Comparison of ENCODE assay signal across 16 cellular contexts in genomic region chr19:56106397-56106849, GRCh38. TPM values are rescaled to one million over a fixed set of nuclear protein-coding genes. Genes with fewer than 3 reads are reported as not detected.
DNase-seq lines count a peak whose midpoint lies in the region; ATAC-seq and TF ChIP-seq lines count a peak whose summit lies in the region.
"Had no signal": no experiment of that assay in that cellular context is flagged by ENCODE, and none has a peak within 500 bp of the region (broad histone marks: within the 10 kb centered on the region; RNA-seq: fewer than 3 reads in every experiment).

No MANE protein-coding gene starts in this region.

- H3K9me3 Mint-ChIP-seq in activated T-cell treated with anti-CD3 and anti-CD28 coated beads, Interleukin-2, amount 50 U/mL, for 72 hours = no peaks in the 10 kb centered on the region

- H3K4me3 Mint-ChIP-seq in activated T-cell treated with anti-CD3 and anti-CD28 coated beads, Interleukin-2, amount 50 U/mL, for 72 hours = peak overlapping the region; percentile 30 to 69

- peak overlapping the region; percentile 65 for H3K9ac ChIP-seq in mucosa of stomach (ENCODE audit: low read length)

- DNase-seq in activated T-cell treated with anti-CD3 and anti-CD28 coated beads, Interleukin-2, amount 50 U/mL, for 72 hours = no peak
- no peak for DNase-seq in activated T-cell treated with anti-CD3 and anti-CD28 coated beads, Interleukin-2, amount 50 U/mL, for 48 hours
- DNase-seq in caudate nucleus (lab: John Stamatoyannopoulos, UW) = peak in 1 of 61 donors; percentile 62
- DNase-seq in thyroid gland = no peak
- DNase-seq in uterus = no peak
- no peak for DNase-seq in NCI-H524 treated with DMSO at 0.1 percent for 48 hours (lab: John Stamatoyannopoulos, UW)
- DNase-seq: activated CD4-positive, alpha-beta T cell treated with anti-CD3 and anti-CD28 coated beads for 1 hour; central memory CD4-positive, alpha-beta T cell; NCI-H1092; NCI-H446 treated with DMSO at 0.1 percent for 48 hours had no signal

- no peaks in the 10 kb centered on the region for H3K27me3 ChIP-seq in mucosa of stomach (ENCODE audit: control insufficient read depth, insufficient read depth, low read length)
- H3K27me3 ChIP-seq in thyroid gland = no peaks in the 10 kb centered on the region
- H3K27me3 ChIP-seq in uterus = no peaks in the 10 kb centered on the region
- H3K27me3 ChIP-seq: suprapubic skin had no signal

- no peaks in the 10 kb centered on the region for H3K9me3 ChIP-seq in mucosa of stomach (ENCODE audit: control insufficient read depth, low read length)
- no peaks in the 10 kb centered on the region for H3K9me3 ChIP-seq in thyroid gland
- no peaks in the 10 kb centered on the region for H3K9me3 ChIP-seq in uterus
- H3K9me3 ChIP-seq: suprapubic skin had no signal

- TF ChIP-seq POLR2A in thyroid gland (IDR thresholded peaks at IDR 0.05) = no peak
- peak in 1 of 2 donors; percentile 39 for TF ChIP-seq POLR2A in uterus (IDR thresholded peaks at IDR 0.05)

- peaks cover 1 to 8% of the 10 kb centered on the region in 2 donors for H3K36me3 Mint-ChIP-seq in activated T-cell treated with anti-CD3 and anti-CD28 coated beads, Interleukin-2, amount 50 U/mL, for 72 hours (ENCODE audit: insufficient read depth in 2 of 2)

- H3K4me1 ChIP-seq in mucosa of stomach (ENCODE audit: control insufficient read depth, insufficient read depth, low read length) = peaks cover 50% of the 10 kb centered on the region
- peaks cover 46 to 69% of the 10 kb centered on the region in 2 donors for H3K4me1 ChIP-seq in thyroid gland
- H3K4me1 ChIP-seq in uterus = peaks cover 0 to 20% of the 10 kb centered on the region in 2 donors

- WGBS in thyroid gland, 2 donors = 91 to 93% methylated on average over 13 to 21 of the region's 27 CpGs

- H3K4me1 Mint-ChIP-seq in activated T-cell treated with anti-CD3 and anti-CD28 coated beads, Interleukin-2, amount 50 U/mL, for 72 hours (ENCODE audit: low read depth) = peaks cover 55% of the 10 kb centered on the region

- H3K36me3 ChIP-seq in mucosa of stomach (ENCODE audit: control insufficient read depth, insufficient read depth, low read length) = no peaks in the 10 kb centered on the region
- H3K36me3 ChIP-seq in thyroid gland = peaks cover 8 to 9% of the 10 kb centered on the region in 2 donors
- no peaks in the 10 kb centered on the region for H3K36me3 ChIP-seq in uterus

- H3K27ac Mint-ChIP-seq in activated T-cell treated with anti-CD3 and anti-CD28 coated beads, Interleukin-2, amount 50 U/mL, for 72 hours = no peak overlapping the region

- intact Hi-C loops in thyroid gland (cut with DNase I) = no loop called here
- intact Hi-C loops in uterus (cut with DNase I; ENCODE audit: low total_unique reads) = no loop called here

- H3K4me3 ChIP-seq in mucosa of stomach (ENCODE audit: low read length) (peak overlapping the region; percentile 9), thyroid gland (replicated peaks in 1 of 3) (no peak overlapping the region), uterus (no peak overlapping the region)
- H3K4me3 ChIP-seq: lung, PC-9, suprapubic skin had no signal

- ATAC-seq in activated T-cell treated with anti-CD3 and anti-CD28 coated beads, Interleukin-2, amount 50 U/mL, for 72 hours (replicated peaks in 1 of 2) = no peak
- no peak for ATAC-seq in GM21737 (IDR thresholded peaks at IDR 0.05; ENCODE audit: unreplicated experiment)
- ATAC-seq: esophagus mucosa had no signal

- peak overlapping the region; percentile 90 for H3K27ac ChIP-seq in caudate nucleus (ENCODE audit: low read depth, low read length)
- peak overlapping the region in 2 of 3 donors; percentile 85 to 93 for H3K27ac ChIP-seq in thyroid gland
- no peak overlapping the region for H3K27ac ChIP-seq in uterus
- H3K27ac ChIP-seq: PC-9, suprapubic skin had no signal

- no peaks in the 10 kb centered on the region for H3K27me3 Mint-ChIP-seq in activated T-cell treated with anti-CD3 and anti-CD28 coated beads, Interleukin-2, amount 50 U/mL, for 72 hours (ENCODE audit: low read depth)

- no peak for TF ChIP-seq CTCF in thyroid gland (IDR thresholded peaks at IDR 0.05)
- TF ChIP-seq CTCF in uterus (IDR thresholded peaks at IDR 0.05) = no peak

RNA-seq across cellular contexts. Expression of gene ZNF787, which starts 14.7 kb away (rescaled TPM):
- 10 to 100 TPM; 38.3 to 45.9 TPM for total RNA-seq in activated T-cell treated with anti-CD3 and anti-CD28 coated beads, Interleukin-2, amount 50 U/mL, for 72 hours
- total RNA-seq in thyroid gland (10 to 100 TPM in 3 of 4 donors, 1 to 10 TPM in 1; 7.8 to 21.3 (median 14.2) TPM), uterus (10 to 100 TPM in 2 of 4 donors, 1 to 10 TPM in 1, not detected in 1; 3.3 to 32.1 (median 21.5) TPM)

RNA-seq across cellular contexts. Expression of gene ZNF444, which starts 34.7 kb away (rescaled TPM):
- 10 to 100 TPM; 37.1 to 42.9 TPM for total RNA-seq in activated T-cell treated with anti-CD3 and anti-CD28 coated beads, Interleukin-2, amount 50 U/mL, for 72 hours
- total RNA-seq in thyroid gland (10 to 100 TPM; 35.1 to 53.0 (median 45.5) TPM), uterus (10 to 100 TPM in 3 of 4 donors, 1 to 10 TPM in 1; 5.3 to 38.9 (median 21.0) TPM)

Comparison
In these comparisons a context has a peak if more than half of its experiments do, and no peak if none do; other contexts are left out.
1. H3K27ac ChIP-seq: peak in caudate nucleus (single experiment) and thyroid gland (2 of 3); none in uterus (0 of 2).